20 cellular contexts compared by ENCODE assay signal in genomic region chr2:218069606-218070300, GRCh38. TPM values are rescaled to one million over a fixed set of nuclear protein-coding genes. Genes with fewer than 3 reads are reported as not detected.
DNase-seq lines count a peak whose midpoint lies in the region; ATAC-seq, FAIRE-seq and TF ChIP-seq lines count a peak whose summit lies in the region.
"Had no signal": no experiment of that assay in that cellular context is flagged by ENCODE, and none has a peak within 500 bp of the region (broad histone marks: within the 10 kb centered on the region; RNA-seq: fewer than 3 reads in every experiment).

No MANE protein-coding gene starts in this region.

- no peak for ATAC-seq in activated naive CD8-positive, alpha-beta T cell treated with anti-CD3 and anti-CD28 coated beads, Interleukin-2, amount 10 ng/mL, durations not matched to agents 7 days and 5 days (ENCODE audit: low read depth)
- no peak for ATAC-seq in central memory CD8-positive, alpha-beta T cell (replicated peaks; ENCODE audit: extremely low read depth, poor library complexity, severe bottlenecking)
- no peak for ATAC-seq in stimulated activated effector memory CD8-positive, alpha-beta T cell treated with anti-CD3 and anti-CD28 coated beads, Interleukin-12 subunit alpha, Interleukin-12 subunit beta, amount 100 ng/mL, for 72 hours

- intact Hi-C loops in testis (cut with DNase I; ENCODE audit: low total_unique reads): no loop called here

- H3K27me3 ChIP-seq in KMS-11 (ENCODE audit: insufficient read depth, low read depth) (no peaks in the 10 kb centered on the region), testis (no peaks in the 10 kb centered on the region)

- POLR2A ChIA-PET in activated naive CD8-positive, alpha-beta T cell treated with anti-CD3 and anti-CD28 coated beads, Interleukin-2, amount 10 ng/mL, durations not matched to agents 7 days and 5 days (lab: Charles Lee): no interaction called here

- H4K20me1 ChIP-seq in KMS-11 (ENCODE audit: insufficient read depth): no peaks in the 10 kb centered on the region

- H3K36me3 ChIP-seq in KMS-11 (ENCODE audit: insufficient read depth) (no peaks in the 10 kb centered on the region), testis (ENCODE audit: low read depth, missing control alignments) (no peaks in the 10 kb centered on the region)

- H3K27me3 Mint-ChIP-seq in activated naive CD8-positive, alpha-beta T cell treated with anti-CD3 and anti-CD28 coated beads, Interleukin-2, amount 10 ng/mL, durations not matched to agents 7 days and 5 days: peaks cover 5% of the 10 kb centered on the region
- H3K27me3 Mint-ChIP-seq in activated naive CD8-positive, alpha-beta T cell treated with anti-CD3 and anti-CD28 coated beads for 36 hours: peaks cover 18% of the 10 kb centered on the region
- peaks cover 65% of the 10 kb centered on the region for H3K27me3 Mint-ChIP-seq in central memory CD8-positive, alpha-beta T cell

- H3K9ac ChIP-seq in KMS-11: no peak overlapping the region

- H3K4me1 ChIP-seq in KMS-11 (ENCODE audit: low read depth, poor library complexity, severe bottlenecking) (peaks cover 3% of the 10 kb centered on the region), testis (no peaks in the 10 kb centered on the region)
- H3K4me1 ChIP-seq: Caco-2 had no signal

- no peak for FAIRE-seq in RCC 7860 (lab: Jason Lieb, UNC)

- no peaks in the 10 kb centered on the region for H3K36me3 Mint-ChIP-seq in activated naive CD8-positive, alpha-beta T cell treated with anti-CD3 and anti-CD28 coated beads, Interleukin-2, amount 10 ng/mL, durations not matched to agents 7 days and 5 days
- no peaks in the 10 kb centered on the region for H3K36me3 Mint-ChIP-seq in activated naive CD8-positive, alpha-beta T cell treated with anti-CD3 and anti-CD28 coated beads for 36 hours
- peaks cover 2% of the 10 kb centered on the region for H3K36me3 Mint-ChIP-seq in central memory CD8-positive, alpha-beta T cell (ENCODE audit: insufficient read depth)
- no peaks in the 10 kb centered on the region for H3K36me3 Mint-ChIP-seq in stimulated activated effector memory CD8-positive, alpha-beta T cell treated with anti-CD3 and anti-CD28 coated beads, Interleukin-12 subunit alpha, Interleukin-12 subunit beta, amount 100 ng/mL, for 72 hours
- H3K36me3 Mint-ChIP-seq: IgD-negative memory B cell had no signal

- DNase-seq in activated naive CD8-positive, alpha-beta T cell treated with anti-CD3 and anti-CD28 coated beads, Interleukin-2, amount 10 ng/mL, durations not matched to agents 7 days and 5 days: no peak
- DNase-seq in activated naive CD8-positive, alpha-beta T cell treated with anti-CD3 and anti-CD28 coated beads for 36 hours: no peak
- DNase-seq in central memory CD8-positive, alpha-beta T cell (ENCODE audit: low spot score in 2 of 2): no peak
- peak in 1 of 2 donors; percentile 43 for DNase-seq in stimulated activated effector memory CD8-positive, alpha-beta T cell treated with anti-CD3 and anti-CD28 coated beads, Interleukin-12 subunit alpha, Interleukin-12 subunit beta, amount 100 ng/mL, for 72 hours (ENCODE audit: low spot score in 2 of 2)
- DNase-seq in testis: no peak
- DNase-seq in RCC 7860 (ENCODE audit: low spot score): no peak
- no peak for DNase-seq in COR-L47 (lab: John Stamatoyannopoulos, UW)
- DNase-seq: NCI-H187 treated with DMSO at 0.1 percent for 48 hours; NCI-H526 treated with DMSO at 0.1 percent for 48 hours; NK-92 treated with Interleukin-12 subunit alpha and Interleukin-12 subunit beta, amount 100 ng/mL, for 24 hours; OCI-M1; RPMI8226 had no signal

- no peak for TF ChIP-seq POLR2A in testis (IDR thresholded peaks at IDR 0.05)

- H3K27ac Mint-ChIP-seq in activated naive CD8-positive, alpha-beta T cell treated with anti-CD3 and anti-CD28 coated beads, Interleukin-2, amount 10 ng/mL, durations not matched to agents 7 days and 5 days: peak overlapping the region; percentile 81
- no peak overlapping the region for H3K27ac Mint-ChIP-seq in activated naive CD8-positive, alpha-beta T cell treated with anti-CD3 and anti-CD28 coated beads for 36 hours
- peak overlapping the region; percentile 88 for H3K27ac Mint-ChIP-seq in central memory CD8-positive, alpha-beta T cell (ENCODE audit: low read depth)
- no peak overlapping the region for H3K27ac Mint-ChIP-seq in stimulated activated effector memory CD8-positive, alpha-beta T cell treated with anti-CD3 and anti-CD28 coated beads, Interleukin-12 subunit alpha, Interleukin-12 subunit beta, amount 100 ng/mL, for 72 hours
- H3K27ac Mint-ChIP-seq: IgD-negative memory B cell had no signal

- H3K9me3 Mint-ChIP-seq in activated naive CD8-positive, alpha-beta T cell treated with anti-CD3 and anti-CD28 coated beads, Interleukin-2, amount 10 ng/mL, durations not matched to agents 7 days and 5 days: no peaks in the 10 kb centered on the region
- H3K9me3 Mint-ChIP-seq in activated naive CD8-positive, alpha-beta T cell treated with anti-CD3 and anti-CD28 coated beads for 36 hours: no peaks in the 10 kb centered on the region
- H3K9me3 Mint-ChIP-seq in central memory CD8-positive, alpha-beta T cell: no peaks in the 10 kb centered on the region
- no peaks in the 10 kb centered on the region for H3K9me3 Mint-ChIP-seq in stimulated activated effector memory CD8-positive, alpha-beta T cell treated with anti-CD3 and anti-CD28 coated beads, Interleukin-12 subunit alpha, Interleukin-12 subunit beta, amount 100 ng/mL, for 72 hours

- peak overlapping the region; percentile 73 for H3K4me3 Mint-ChIP-seq in activated naive CD8-positive, alpha-beta T cell treated with anti-CD3 and anti-CD28 coated beads, Interleukin-2, amount 10 ng/mL, durations not matched to agents 7 days and 5 days
- no peak overlapping the region for H3K4me3 Mint-ChIP-seq in activated naive CD8-positive, alpha-beta T cell treated with anti-CD3 and anti-CD28 coated beads for 36 hours
- peak overlapping the region; percentile 73 for H3K4me3 Mint-ChIP-seq in central memory CD8-positive, alpha-beta T cell
- H3K4me3 Mint-ChIP-seq in stimulated activated effector memory CD8-positive, alpha-beta T cell treated with anti-CD3 and anti-CD28 coated beads, Interleukin-12 subunit alpha, Interleukin-12 subunit beta, amount 100 ng/mL, for 72 hours: peak overlapping the region; percentile 64

- TF ChIP-seq CTCF in KMS-11 (conservative IDR thresholded peaks at IDR 0.05; ENCODE audit: low read depth, low read length) (no peak), testis (IDR thresholded peaks at IDR 0.05) (no peak)

- no peaks in the 10 kb centered on the region for H3K79me2 ChIP-seq in KMS-11 (ENCODE audit: insufficient read depth, low read depth)

- H3K4me1 Mint-ChIP-seq in activated naive CD8-positive, alpha-beta T cell treated with anti-CD3 and anti-CD28 coated beads, Interleukin-2, amount 10 ng/mL, durations not matched to agents 7 days and 5 days: peaks cover 12% of the 10 kb centered on the region
- peaks cover 3% of the 10 kb centered on the region for H3K4me1 Mint-ChIP-seq in activated naive CD8-positive, alpha-beta T cell treated with anti-CD3 and anti-CD28 coated beads for 36 hours
- H3K4me1 Mint-ChIP-seq in central memory CD8-positive, alpha-beta T cell: peaks cover 8% of the 10 kb centered on the region
- H3K4me1 Mint-ChIP-seq in stimulated activated effector memory CD8-positive, alpha-beta T cell treated with anti-CD3 and anti-CD28 coated beads, Interleukin-12 subunit alpha, Interleukin-12 subunit beta, amount 100 ng/mL, for 72 hours: peaks cover 21% of the 10 kb centered on the region

- no peak overlapping the region; the same call in 1 of the 2 replicates for H2AFZ ChIP-seq in KMS-11 (ENCODE audit: low read depth)

- WGBS in testis, 2 donors: 45 to 75% methylated on average over 4 to 9 of the region's 9 CpGs

- H3K27ac ChIP-seq in KMS-11 (no peak overlapping the region), testis (no peak overlapping the region)
- H3K27ac ChIP-seq: C4-2B had no signal

- no peaks in the 10 kb centered on the region for H3K9me3 ChIP-seq in testis
- H3K9me3 ChIP-seq: Caco-2 had no signal

- H3K4me3 ChIP-seq in KMS-11 (IDR thresholded peaks at IDR 0.05; ENCODE audit: insufficient read depth, low read depth, low read length) (no peak overlapping the region), testis (no peak overlapping the region)

- peak overlapping the region; percentile 33; the same call in 1 of the 2 replicates for H3K4me2 ChIP-seq in KMS-11

RNA-seq across cellular contexts. Expression of gene RUFY4, which starts 0.7 kb away (rescaled TPM):
- total RNA-seq in activated naive CD8-positive, alpha-beta T cell treated with anti-CD3 and anti-CD28 coated beads, Interleukin-2, amount 10 ng/mL, durations not matched to agents 7 days and 5 days: 1 to 10 TPM; 3.0 to 4.9 TPM
- total RNA-seq in activated naive CD8-positive, alpha-beta T cell treated with anti-CD3 and anti-CD28 coated beads for 36 hours: 1 to 10 TPM; 1.6 to 2.0 TPM
- under 1 TPM; 0.37 to 0.39 TPM for total RNA-seq in testis
- 0.17 TPM for polyA plus RNA-seq in testis (ENCODE audit: insufficient read depth, low read depth, low replicate concordance)
- total RNA-seq: Caco-2, H7, HT-29, LHCN-M2 had no signal

RNA-seq across cellular contexts. Expression of gene CXCR2, which starts 56.1 kb away (rescaled TPM):
- total RNA-seq in activated naive CD8-positive, alpha-beta T cell treated with anti-CD3 and anti-CD28 coated beads, Interleukin-2, amount 10 ng/mL, durations not matched to agents 7 days and 5 days: under 1 TPM; 0.28 to 0.57 TPM
- total RNA-seq in activated naive CD8-positive, alpha-beta T cell treated with anti-CD3 and anti-CD28 coated beads for 36 hours: 1 to 10 TPM in 1 of 2 experiments, under 1 TPM in 1; 0.31 to 1.2 TPM
- under 1 TPM in 1 of 2 donors, not detected in 1; 0.12 TPM for total RNA-seq in testis
- 0.45 TPM for polyA plus RNA-seq in testis (ENCODE audit: insufficient read depth, low read depth, low replicate concordance)
- total RNA-seq: A673, Caco-2, H7, HT-29, LHCN-M2 had no signal

Comparison
In these comparisons a context has a peak if more than half of its experiments do, and no peak if none do; other contexts are left out.
1. H3K27ac Mint-ChIP-seq: peak in activated naive CD8-positive, alpha-beta T cell treated with anti-CD3 and anti-CD28 coated beads, Interleukin-2, amount 10 ng/mL, durations not matched to agents 7 days and 5 days (single experiment) and central memory CD8-positive, alpha-beta T cell (single experiment); none in activated naive CD8-positive, alpha-beta T cell treated with anti-CD3 and anti-CD28 coated beads for 36 hours (single experiment) and stimulated activated effector memory CD8-positive, alpha-beta T cell treated with anti-CD3 and anti-CD28 coated beads, Interleukin-12 subunit alpha, Interleukin-12 subunit beta, amount 100 ng/mL, for 72 hours (single experiment).